In genomic region chr11:12291767-12292166, GRCh38 we compare ENCODE assay signal across 18 cellular contexts.
DNase-seq lines count a peak whose midpoint lies in the region; ATAC-seq and TF ChIP-seq lines count a peak whose summit lies in the region.
"Had no signal": no experiment of that assay in that cellular context is flagged by ENCODE, and none has a peak within 500 bp of the region (broad histone marks: within the 10 kb centered on the region; RNA-seq: fewer than 3 reads in every experiment).

No MANE protein-coding gene starts in this region.

- H3K27me3 Mint-ChIP-seq in naive thymus-derived CD4-positive, alpha-beta T cell = peaks cover 0 to under 1% (median 0%) of the 10 kb centered on the region in 5 donors

- H3K4me1 Mint-ChIP-seq in naive thymus-derived CD4-positive, alpha-beta T cell = peaks cover 5 to 19% (median 14%) of the 10 kb centered on the region in 7 donors

- H3K9ac ChIP-seq in BLaER1 = no peak overlapping the region
- H3K9ac ChIP-seq: SK-N-SH had no signal

- H3K27ac Mint-ChIP-seq in naive thymus-derived CD4-positive, alpha-beta T cell = no peak overlapping the region

- H3K36me3 Mint-ChIP-seq in naive thymus-derived CD4-positive, alpha-beta T cell = peaks cover 0 to 4% (median 0%) of the 10 kb centered on the region in 5 donors

- H3K79me2 ChIP-seq in PC-9 (ENCODE audit: low read depth) = no peaks in the 10 kb centered on the region

- H3K4me2 ChIP-seq in BLaER1 = peak overlapping the region; percentile 96
- H3K4me2 ChIP-seq in PC-9 = no peak overlapping the region
- H3K4me2 ChIP-seq: SK-N-SH had no signal

- H3K27me3 ChIP-seq in BLaER1 = no peaks in the 10 kb centered on the region
- no peaks in the 10 kb centered on the region for H3K27me3 ChIP-seq in naive thymus-derived CD4-positive, alpha-beta T cell (ENCODE audit: control insufficient read depth in 2 of 2, insufficient read depth in 2 of 2, low read length in 2 of 2)
- H3K27me3 ChIP-seq in PC-9 (ENCODE audit: insufficient read depth, low read depth) = no peaks in the 10 kb centered on the region

- no peaks in the 10 kb centered on the region for H3K9me2 ChIP-seq in PC-9 (ENCODE audit: insufficient read depth)
- H3K9me2 ChIP-seq: SK-N-SH had no signal

- no peak overlapping the region for H3K4me3 Mint-ChIP-seq in naive thymus-derived CD4-positive, alpha-beta T cell
- H3K4me3 Mint-ChIP-seq: H9 had no signal

- H3K9me3 Mint-ChIP-seq in naive thymus-derived CD4-positive, alpha-beta T cell = no peaks in the 10 kb centered on the region
- H3K9me3 Mint-ChIP-seq: H9 had no signal

- no peak overlapping the region for H2AFZ ChIP-seq in PC-9

- TF ChIP-seq CTCF in NB4 (IDR thresholded peaks at IDR 0.05; ENCODE audit: low read depth, low read length) (no peak), PC-9 (conservative IDR thresholded peaks at IDR 0.05) (no peak)

- H3K36me3 ChIP-seq in BLaER1 = no peaks in the 10 kb centered on the region
- H3K36me3 ChIP-seq in naive thymus-derived CD4-positive, alpha-beta T cell (ENCODE audit: control insufficient read depth in 2 of 3, insufficient read depth in 3 of 3, low read length in 3 of 3) = no peaks in the 10 kb centered on the region
- no peaks in the 10 kb centered on the region for H3K36me3 ChIP-seq in PC-9 (ENCODE audit: low read depth)

- H3K4me3 ChIP-seq in BLaER1 = no peak overlapping the region
- no peak overlapping the region for H3K4me3 ChIP-seq in NB4 (ENCODE audit: low read depth, low read length)
- H3K4me3 ChIP-seq in naive thymus-derived CD4-positive, alpha-beta T cell (ENCODE audit: low read length) = no peak overlapping the region
- no peak overlapping the region for H3K4me3 ChIP-seq in PC-9
- H3K4me3 ChIP-seq: GM12878 had no signal

- peak; percentile 41 for ATAC-seq in naive thymus-derived CD4-positive, alpha-beta T cell
- ATAC-seq: GM12878, Panc1, Right ventricle myocardium inferior had no signal

- POLR2A ChIA-PET in naive thymus-derived CD4-positive, alpha-beta T cell (lab: Charles Lee) = no interaction called here
- POLR2A ChIA-PET in PC-9 (lab: Charles Lee; ENCODE audit: unreplicated experiment) = no interaction called here

- H3K4me1 ChIP-seq in BLaER1 (peaks cover 55% of the 10 kb centered on the region), PC-9 (replicated peaks; ENCODE audit: insufficient read depth) (peaks cover 18% of the 10 kb centered on the region)
- H3K4me1 ChIP-seq in naive thymus-derived CD4-positive, alpha-beta T cell (ENCODE audit: control insufficient read depth in 2 of 2, insufficient read depth in 2 of 2, low read length in 2 of 2) = peaks cover 5 to 6% of the 10 kb centered on the region in 2 donors

- intact Hi-C loops in naive thymus-derived CD4-positive, alpha-beta T cell (cut with micrococcal nuclease) = no loop called here
- intact Hi-C loops in PC-9 (cut with micrococcal nuclease; ENCODE audit: unreplicated experiment) = no loop called here

- no TSS peak for BruUV-seq in PC-9 (replicated peaks; lab: Mats Ljungman, UMichigan)

- peaks cover 19% of the 10 kb centered on the region; the same call in 1 of the 2 replicates for H3F3A ChIP-seq in PC-9 (ENCODE audit: insufficient read depth, low read depth)

- no peak for TF ChIP-seq POLR2A in NB4 (IDR thresholded peaks at IDR 0.05; ENCODE audit: extremely low read depth, insufficient read length)

- H4K20me1 ChIP-seq in BLaER1 = no peaks in the 10 kb centered on the region
- H4K20me1 ChIP-seq in PC-9 (ENCODE audit: insufficient read depth) = no peaks in the 10 kb centered on the region

- DNase-seq in CD1c-positive myeloid dendritic cell (ENCODE audit: extremely low spot score) (peak; percentile 68), NB4 (ENCODE audit: low read depth) (peak; percentile 18), SIG-M5 (lab: John Stamatoyannopoulos, UW) (no peak), nucleus accumbens (lab: John Stamatoyannopoulos, UW) (no peak), PC-9 (no peak)
- DNase-seq in naive thymus-derived CD4-positive, alpha-beta T cell = no peak
- DNase-seq: C1 segment of cervical spinal cord, EL, H9, NCI-H1105, NCI-H2171, NCI-H446 treated with DMSO at 0.1 percent for 48 hours, NCI-H774 had no signal

- H3K9me3 ChIP-seq in BLaER1 (peaks cover 5% of the 10 kb centered on the region; the same call in 1 of the 2 replicates), PC-9 (ENCODE audit: insufficient read depth, low read depth) (no peaks in the 10 kb centered on the region)
- H3K9me3 ChIP-seq in naive thymus-derived CD4-positive, alpha-beta T cell (ENCODE audit: control insufficient read depth in 2 of 3, low read length in 3 of 3) = no peaks in the 10 kb centered on the region
- H3K9me3 ChIP-seq: SK-N-SH had no signal

- CTCF ChIA-PET in naive thymus-derived CD4-positive, alpha-beta T cell (lab: Charles Lee) = interaction anchor here (0.9 to 1.1 kb wide), 3 partner anchors 10 to 244 kb away, joined by 3 to 5 read pairs (median 4); no protein-coding TSS in a partner anchor
- CTCF ChIA-PET in PC-9 (lab: Charles Lee) = no interaction called here

- H3K27ac ChIP-seq in BLaER1 = peak overlapping the region; percentile 83; the same call in 1 of the 2 replicates
- H3K27ac ChIP-seq in naive thymus-derived CD4-positive, alpha-beta T cell (ENCODE audit: low read depth, low read length) = no peak overlapping the region
- H3K27ac ChIP-seq in PC-9 = no peak overlapping the region

Comparison
In these comparisons a context has a peak if more than half of its experiments do, and no peak if none do; other contexts are left out.
1. DNase-seq: peak in CD1c-positive myeloid dendritic cell (single experiment) and NB4 (single experiment); none in naive thymus-derived CD4-positive, alpha-beta T cell (0 of 9), SIG-M5 (single experiment), nucleus accumbens (0 of 56) and PC-9 (0 of 2).